In the genomic region with DNA sequence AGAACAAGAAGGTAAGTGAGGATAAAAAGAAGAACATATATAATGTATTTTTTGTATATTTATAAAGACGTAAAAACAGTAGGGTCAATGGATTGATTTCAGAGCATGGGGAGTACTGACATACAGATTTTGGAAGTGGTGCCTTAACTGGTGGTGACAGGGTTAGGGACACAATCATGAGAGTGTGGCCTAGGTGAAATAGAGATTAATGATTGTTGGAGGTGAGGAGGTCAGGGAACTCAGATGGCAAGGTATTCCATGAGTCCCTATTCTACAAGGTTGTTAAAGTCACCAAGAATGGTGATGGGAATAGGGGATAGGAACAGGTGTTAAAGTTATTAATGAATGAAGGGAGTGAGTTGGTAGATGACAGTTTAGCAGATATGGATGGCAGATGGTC, we compare ENCODE assay signal across 37 cellular contexts.
DNase-seq lines count a peak whose midpoint lies in the region; ATAC-seq, FAIRE-seq and TF ChIP-seq lines count a peak whose summit lies in the region.
"Had no signal": no experiment of that assay in that cellular context is flagged by ENCODE, and none has a peak within 500 bp of the region (broad histone marks: within the 10 kb centered on the region; RNA-seq: fewer than 3 reads in every experiment).

No MANE protein-coding gene starts in this region.

- H3K27ac Mint-ChIP-seq in stimulated activated naive B cell treated with anti-CD40 and anti-IgM and Interleukin-4, amounts not matched to agents 10 μg/mL and 1 μg/mL and 100 μg/mL, for 72 hours, result no peak overlapping the region
- H3K27ac Mint-ChIP-seq: B cell; CD14-positive monocyte; CD4-positive, alpha-beta memory T cell; CD4-positive, alpha-beta T cell; CD4-positive, CD25-positive, alpha-beta regulatory T cell; CD8-positive, alpha-beta memory T cell; CD8-positive, alpha-beta T cell had no signal

- no peak overlapping the region for H3K4me3 Mint-ChIP-seq in stimulated activated naive B cell treated with anti-CD40 and anti-IgM and Interleukin-4, amounts not matched to agents 10 μg/mL and 1 μg/mL and 100 μg/mL, for 72 hours
- H3K4me3 Mint-ChIP-seq: B cell; CD14-positive monocyte; CD4-positive, alpha-beta memory T cell; CD4-positive, alpha-beta T cell; CD4-positive, CD25-positive, alpha-beta regulatory T cell; CD8-positive, alpha-beta memory T cell; CD8-positive, alpha-beta T cell had no signal

- no peak for FAIRE-seq in HepG2 (lab: Jason Lieb, UNC)
- FAIRE-seq: A204.1, A549, D721Med had no signal

- TF ChIP-seq EP300 in HepG2 (IDR thresholded peaks at IDR 0.05; ENCODE audit: low read depth in 2 of 2, low read length in 2 of 2) (no peak), HepG2 (CRISPR knock-in tag; IDR thresholded peaks at IDR 0.05; ENCODE audit: borderline replicate concordance) (no peak), esophagus muscularis mucosa (IDR thresholded peaks at IDR 0.05) (no peak)

- no peak for DNase-seq in HepG2 (ENCODE audit: low spot score)
- DNase-seq in esophagus muscularis mucosa (ENCODE audit: extremely low spot score), result peak; percentile 47
- DNase-seq in left lobe of liver (ENCODE audit: low spot score), result no peak
- DNase-seq in right lobe of liver, result no peak
- DNase-seq in stimulated activated naive B cell treated with anti-CD40 and anti-IgM and Interleukin-4, amounts not matched to agents 10 μg/mL and 1 μg/mL and 100 μg/mL, for 72 hours, result no peak
- DNase-seq: 8988T; ACHN; AML-193; BE2C; C1 segment of cervical spinal cord; Caco-2; Calu3; CD4-positive, alpha-beta memory T cell; CD4-positive, alpha-beta T cell; CD4-positive, CD25-positive, alpha-beta regulatory T cell; CD8-positive, alpha-beta memory T cell; CD8-positive, alpha-beta T cell; COR-L47; DMS 273 treated with DMSO at 0.1 percent for 48 hours; DMS153; DMS53; DMS79; DMS79 treated with DMSO at 0.1 percent for 48 hours; DND-41; EL had no signal

- POLR2A ChIA-PET in HepG2 (lab: Yijun Ruan, JAX), result no interaction called here

- peaks cover 17 to 20% of the 10 kb centered on the region in 2 donors for H3K4me1 Mint-ChIP-seq in stimulated activated naive B cell treated with anti-CD40 and anti-IgM and Interleukin-4, amounts not matched to agents 10 μg/mL and 1 μg/mL and 100 μg/mL, for 72 hours

- in situ Hi-C loops in HepG2 (cut with HindIII; ENCODE audit: extremely low pct_ligation_motif_present, low pct_unique_long_range_greater_than_20kb), result no loop called here

- ATAC-seq in HepG2, result no peak
- peak; percentile 74 for ATAC-seq in left lobe of liver
- ATAC-seq in right lobe of liver, result peak; percentile 45 to 78 (median 53)
- ATAC-seq in HG03045 (IDR thresholded peaks at IDR 0.05; ENCODE audit: unreplicated experiment), result no peak
- ATAC-seq in HG02973 (IDR thresholded peaks at IDR 0.05; ENCODE audit: unreplicated experiment), result no peak
- ATAC-seq in stimulated activated naive B cell treated with anti-CD40 and anti-IgM and Interleukin-4, amounts not matched to agents 10 μg/mL and 1 μg/mL and 100 μg/mL, for 72 hours (replicated peaks), result no peak
- ATAC-seq: A549; CD8-positive, alpha-beta T cell had no signal

- TF ChIP-seq RAD21 in liver (IDR thresholded peaks at IDR 0.05) (no peak), HepG2 (CRISPR knock-in tag; IDR thresholded peaks at IDR 0.05) (no peak)

- H3K9ac ChIP-seq in liver (ENCODE audit: low read depth in 1 of 2, low read length in 2 of 2), result no peak overlapping the region
- H3K9ac ChIP-seq in HepG2 (ENCODE audit: insufficient read depth, low read depth, low read length), result no peak overlapping the region
- H3K9ac ChIP-seq: BLaER1; BLaER1 treated with 17β-estradiol and CSF1 and Interleukin-3, amounts not matched to agents 10 nM and 100 nM had no signal

- H3K36me3 ChIP-seq in liver (ENCODE audit: control insufficient read depth in 4 of 4, insufficient read depth in 3 of 4, low read depth in 1 of 4, low read length in 3 of 4) (no peaks in the 10 kb centered on the region), HepG2 (replicated peaks in 1 of 2; ENCODE audit: control insufficient read depth in 1 of 2, insufficient read depth in 2 of 2, low read length in 2 of 2) (no peaks in the 10 kb centered on the region), esophagus muscularis mucosa (no peaks in the 10 kb centered on the region), right lobe of liver (no peaks in the 10 kb centered on the region)
- H3K36me3 ChIP-seq: BE2C had no signal

- intact Hi-C loops in HepG2 (cut with micrococcal nuclease; ENCODE audit: unreplicated experiment) (no loop called here), esophagus muscularis mucosa (cut with DNase I) (no loop called here), right lobe of liver (cut with DNase I) (no loop called here)

- WGBS in liver, result 72% methylated on average over 1 of the region's 1 CpG
- 98% methylated on average over 1 of the region's 1 CpG for WGBS in HepG2 (ENCODE audit: low lambda C conversion rate)
- WGBS in esophagus muscularis mucosa, result 94% methylated on average over 1 of the region's 1 CpG
- 68% methylated on average over 1 of the region's 1 CpG for WGBS in right lobe of liver (ENCODE audit: insufficient coverage, low coverage, low lambda C conversion rate, missing lambda C conversion rate)

- TF ChIP-seq POLR2A in HepG2 (IDR thresholded peaks at IDR 0.05; ENCODE audit: insufficient read depth in 1 of 2, low read depth in 2 of 2, low read length in 2 of 2) (no peak), esophagus muscularis mucosa (IDR thresholded peaks at IDR 0.05; ENCODE audit: low read depth) (no peak), right lobe of liver (IDR thresholded peaks at IDR 0.05) (no peak)

- H3K27me3 Mint-ChIP-seq in stimulated activated naive B cell treated with anti-CD40 and anti-IgM and Interleukin-4, amounts not matched to agents 10 μg/mL and 1 μg/mL and 100 μg/mL, for 72 hours, result no peaks in the 10 kb centered on the region
- H3K27me3 Mint-ChIP-seq: B cell; CD4-positive, alpha-beta memory T cell; CD4-positive, alpha-beta T cell; CD8-positive, alpha-beta memory T cell had no signal

- H3K79me2 ChIP-seq in HepG2 (ENCODE audit: insufficient read depth, low read length), result no peaks in the 10 kb centered on the region

- peaks cover 4 to 9% of the 10 kb centered on the region in 2 donors for H3K9me3 Mint-ChIP-seq in stimulated activated naive B cell treated with anti-CD40 and anti-IgM and Interleukin-4, amounts not matched to agents 10 μg/mL and 1 μg/mL and 100 μg/mL, for 72 hours
- H3K9me3 Mint-ChIP-seq: CD4-positive, alpha-beta memory T cell; CD4-positive, alpha-beta T cell; CD8-positive, alpha-beta T cell had no signal

- no peaks in the 10 kb centered on the region for H3K9me3 ChIP-seq in liver (ENCODE audit: control insufficient read depth in 4 of 4, low read length in 3 of 4)
- no peaks in the 10 kb centered on the region for H3K9me3 ChIP-seq in HepG2 (ENCODE audit: low read length)
- no peaks in the 10 kb centered on the region for H3K9me3 ChIP-seq in esophagus muscularis mucosa
- H3K9me3 ChIP-seq in right lobe of liver, result no peaks in the 10 kb centered on the region
- H3K9me3 ChIP-seq: A549, BE2C had no signal

- no peaks in the 10 kb centered on the region for H4K20me1 ChIP-seq in HepG2 (ENCODE audit: insufficient read depth, low read length)
- H4K20me1 ChIP-seq: BLaER1; BLaER1 treated with 17β-estradiol and CSF1 and Interleukin-3, amounts not matched to agents 10 nM and 100 nM had no signal

- H3K4me1 ChIP-seq in liver (ENCODE audit: control insufficient read depth in 4 of 4, insufficient read depth in 4 of 4, low read length in 3 of 4) (no peaks in the 10 kb centered on the region), HepG2 (ENCODE audit: insufficient read depth, low read length) (no peaks in the 10 kb centered on the region), esophagus muscularis mucosa (peaks cover 22 to 33% (median 30%) of the 10 kb centered on the region in 4 donors), right lobe of liver (no peaks in the 10 kb centered on the region)
- H3K4me1 ChIP-seq: A549, Caco-2 had no signal

- TF ChIP-seq CTCF in liver (IDR thresholded peaks at IDR 0.05; ENCODE audit: low read depth, low read length, missing input control) (no peak), HepG2 (CRISPR knock-in tag; IDR thresholded peaks at IDR 0.05) (no peak), esophagus muscularis mucosa (IDR thresholded peaks at IDR 0.05) (no peak), right lobe of liver (IDR thresholded peaks at IDR 0.05) (no peak)

- BruUV-seq in HepG2 (replicated peaks; lab: Mats Ljungman, UMichigan), result no TSS peak

- H3K27me3 ChIP-seq in liver (ENCODE audit: control insufficient read depth in 4 of 4, insufficient read depth in 4 of 4, low read length in 3 of 4) (no peaks in the 10 kb centered on the region), HepG2 (ENCODE audit: control insufficient read depth in 1 of 2, insufficient read depth in 2 of 2, low read length in 2 of 2) (no peaks in the 10 kb centered on the region), esophagus muscularis mucosa (no peaks in the 10 kb centered on the region), right lobe of liver (no peaks in the 10 kb centered on the region)
- H3K27me3 ChIP-seq: BE2C; BLaER1; BLaER1 treated with 17β-estradiol and CSF1 and Interleukin-3, amounts not matched to agents 10 nM and 100 nM had no signal

- CTCF ChIA-PET in HepG2 (lab: Yijun Ruan, JAX; ENCODE audit: low intra/inter-chr PET ratio, low total read pairs), result no interaction called here

- H2AFZ ChIP-seq in HepG2 (ENCODE audit: low read length), result no peak overlapping the region

- H3K4me3 ChIP-seq in liver (ENCODE audit: low read depth in 1 of 3, low read length in 3 of 3) (no peak overlapping the region), HepG2 (replicated peaks in 1 of 3; ENCODE audit: insufficient read depth in 1 of 3, low read depth in 2 of 3, low read length in 3 of 3) (no peak overlapping the region), esophagus muscularis mucosa (no peak overlapping the region), right lobe of liver (no peak overlapping the region)
- H3K4me3 ChIP-seq: A549; BLaER1; BLaER1 treated with 17β-estradiol and CSF1 and Interleukin-3, amounts not matched to agents 10 nM and 100 nM had no signal

- no peak overlapping the region for H3K4me2 ChIP-seq in HepG2 (ENCODE audit: low read depth, low read length)
- H3K4me2 ChIP-seq: A549; BLaER1; BLaER1 treated with 17β-estradiol and CSF1 and Interleukin-3, amounts not matched to agents 10 nM and 100 nM had no signal

- peaks cover 10 to 13% of the 10 kb centered on the region in 2 donors for H3K36me3 Mint-ChIP-seq in stimulated activated naive B cell treated with anti-CD40 and anti-IgM and Interleukin-4, amounts not matched to agents 10 μg/mL and 1 μg/mL and 100 μg/mL, for 72 hours
- H3K36me3 Mint-ChIP-seq: CD4-positive, CD25-positive, alpha-beta regulatory T cell had no signal

- H3K27ac ChIP-seq in liver (ENCODE audit: low read depth in 1 of 2, low read length in 2 of 2), result no peak overlapping the region
- H3K27ac ChIP-seq in HepG2 (ENCODE audit: extremely low read length, insufficient read depth, low read length), result no peak overlapping the region
- H3K27ac ChIP-seq in esophagus muscularis mucosa (replicated peaks in 1 of 4), result no peak overlapping the region
- H3K27ac ChIP-seq in right lobe of liver, result no peak overlapping the region
- H3K27ac ChIP-seq: 22Rv1; A549; BLaER1; BLaER1 treated with 17β-estradiol and CSF1 and Interleukin-3, amounts not matched to agents 10 nM and 100 nM; C4-2B had no signal

TF ChIP-seq in liver, 16 proteins besides CTCF, POLR2A, EP300 and RAD21 (continues in another document):
- TF ChIP-seq RXRA (IDR thresholded peaks at IDR 0.05), result peak in 1 of 2 donors; percentile 18

TF ChIP-seq in HepG2, 621 proteins besides CTCF, POLR2A, EP300 and RAD21 (continues in another document):
- no peak for TF ChIP-seq CBX1 (IDR thresholded peaks at IDR 0.05; ENCODE audit: low read depth)

Comparison
In these comparisons a context has a peak if more than half of its experiments do, and no peak if none do; other contexts are left out.
1. ATAC-seq: peak in left lobe of liver (single experiment) and right lobe of liver (4 of 4); none in HepG2 (single experiment), HG03045 (single experiment), HG02973 (single experiment) and stimulated activated naive B cell treated with anti-CD40 and anti-IgM and Interleukin-4, amounts not matched to agents 10 μg/mL and 1 μg/mL and 100 μg/mL, for 72 hours (0 of 2).